In the genomic region with DNA sequence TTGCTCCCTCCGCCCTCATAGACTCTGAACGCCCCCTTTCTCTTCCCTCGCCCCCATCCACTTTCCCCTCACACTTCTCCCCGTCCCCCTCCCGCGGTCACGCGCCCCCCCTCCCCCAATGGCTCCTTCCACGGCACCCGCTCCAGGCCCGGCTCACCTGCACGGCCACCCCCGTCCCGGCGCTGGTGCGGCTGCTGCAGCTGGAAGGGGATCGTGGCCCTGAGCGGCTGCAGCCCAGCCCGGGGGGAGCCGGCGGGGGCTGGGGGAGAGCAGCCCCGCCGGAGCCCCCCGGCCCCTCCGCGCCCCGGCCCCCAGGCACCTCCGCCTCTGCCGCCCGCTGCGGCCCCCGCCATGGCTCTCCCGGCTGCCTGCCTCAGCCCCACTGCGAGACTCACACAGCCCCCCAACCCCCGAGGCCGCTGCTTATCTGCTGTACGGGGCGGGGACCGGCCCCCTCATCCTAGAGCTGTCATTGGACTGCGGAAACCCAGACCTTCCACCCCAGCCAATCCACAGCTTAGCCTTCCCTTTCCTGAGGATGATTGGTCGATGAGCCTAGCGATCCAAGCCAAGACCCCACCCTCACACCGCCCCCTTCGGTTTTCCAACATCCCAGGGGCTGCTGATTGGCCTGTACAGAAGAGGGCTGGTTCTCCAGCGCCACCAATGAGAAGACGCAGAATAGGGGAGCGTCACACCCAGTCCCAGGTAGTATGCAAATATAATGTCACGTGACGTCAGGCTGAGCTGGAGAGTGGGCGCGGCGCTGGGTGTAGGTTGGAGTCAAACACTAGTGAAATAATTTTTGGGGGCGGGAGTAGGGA, we compare ENCODE assay signal across 8 cellular contexts. TPM values are rescaled to one million over a fixed set of nuclear protein-coding genes. Genes with fewer than 3 reads are reported as not detected.
A peak's percentile ranks its signal among the peaks of the same experiment; 100 is the strongest.
DNase-seq lines count a peak whose midpoint lies in the region; ATAC-seq, FAIRE-seq and TF ChIP-seq lines count a peak whose summit lies in the region.

FAM117A (minus strand) TSS at position 397 of the 824 bp plus-strand sequence; CDS start at position 353, 44 bp downstream.

- dilution Hi-C loops in endothelial cell of umbilical vein (cut with MboI; ENCODE audit: extremely low pct_ligation_motif_present, low sequenced_read_pairs) = no loop called here

- POLR2A ChIA-PET in endothelial cell of umbilical vein (lab: Charles Lee) = interaction anchor here (0.6 to 2.9 kb wide), 20 partner anchors 11 to 301 kb away, joined by 3 to 39 read pairs (median 6); partner anchors contain the start of genes KAT7 and SLC35B1

- H2AFZ ChIP-seq in OCI-LY1 (ENCODE audit: low read length) = no peak within 1 kb of the TSS
- peak within 1 kb of the TSS; percentile 88 for H2AFZ ChIP-seq in endothelial cell of umbilical vein (ENCODE audit: low read depth, low read length)

- intact Hi-C loops in endothelial cell of umbilical vein (cut with micrococcal nuclease) = loop anchor here (1.0 kb wide), 3 partner anchors 11 to 56 kb away; partner anchors contain the start of gene KAT7

- peak; percentile 89 for DNase-seq in D721Med (ENCODE audit: insufficient read length, low spot score)
- DNase-seq in activated CD8-positive, alpha-beta memory T cell treated with anti-CD3 and anti-CD28 coated beads, Interleukin-2, amount 50 U/mL, for 24 hours (ENCODE audit: extremely low read depth) = peak; percentile 95
- DNase-seq in endothelial cell of umbilical vein (ENCODE audit: low read depth, low spot score) = peak; percentile 99
- peak; percentile 96 for DNase-seq in midbrain (lab: John Stamatoyannopoulos, UW)
- DNase-seq in stimulated activated CD8-positive, alpha-beta memory T cell treated with anti-CD3 and anti-CD28 coated beads, Interleukin-15, amount 100 ng/mL, for 48 hours (ENCODE audit: low read depth in 2 of 2) = peak; percentile 94 to 95

- BruUV-seq in endothelial cell of umbilical vein (replicated peaks; lab: Mats Ljungman, UMichigan) = no TSS peak

- H3K4me2 ChIP-seq in OCI-LY1 (ENCODE audit: low read length) = peak within 1 kb of the TSS; percentile 81
- peak within 1 kb of the TSS; percentile 92 for H3K4me2 ChIP-seq in endothelial cell of umbilical vein (ENCODE audit: insufficient read depth, low read length)

- H3F3A ChIP-seq in OCI-LY1 (ENCODE audit: insufficient read depth, low read length) = no peaks in the 10 kb centered on the region; the same call in 1 of the 2 replicates

- WGBS in HUES64 = under 1% methylated on average over 50 of the region's 53 CpGs

- TF ChIP-seq CTCF in D721Med (IDR thresholded peaks at IDR 0.05; ENCODE audit: insufficient read depth, missing control alignments) = no peak
- TF ChIP-seq CTCF in OCI-LY1 (IDR thresholded peaks at IDR 0.05; ENCODE audit: low read length) = no peak
- no peak for TF ChIP-seq CTCF in endothelial cell of umbilical vein (IDR thresholded peaks at IDR 0.05; ENCODE audit: extremely low read depth in 1 of 2, insufficient read depth in 1 of 2, low read depth in 1 of 2, low read length in 2 of 2)

- H3K9ac ChIP-seq in HUES64 (ENCODE audit: low read depth, low read length) (peak within 1 kb of the TSS; percentile 56), OCI-LY1 (ENCODE audit: low read length) (peak within 1 kb of the TSS; percentile 72), endothelial cell of umbilical vein (replicated peaks; ENCODE audit: extremely low read depth, insufficient read depth, low read length) (peak within 1 kb of the TSS; percentile 29)

- H3K4me3 ChIP-seq in HUES64 (ENCODE audit: low read length) (peak within 1 kb of the TSS; percentile 90), OCI-LY1 (ENCODE audit: low read depth, low read length, poor library complexity, severe bottlenecking) (peak within 1 kb of the TSS; percentile 80), endothelial cell of umbilical vein (replicated peaks in 1 of 3; ENCODE audit: insufficient read depth in 1 of 3, low read depth in 1 of 3, low read length in 3 of 3) (peak within 1 kb of the TSS; percentile 63 to 86 (median 67))

- FAIRE-seq in D721Med (lab: Jason Lieb, UNC) (no peak), endothelial cell of umbilical vein (lab: Jason Lieb, UNC) (peak; percentile 98)

- peaks cover 23% of the 10 kb centered on the region for H3K4me1 ChIP-seq in HUES64 (ENCODE audit: insufficient read depth, low read length)
- peaks cover 45% of the 10 kb centered on the region for H3K4me1 ChIP-seq in OCI-LY1 (ENCODE audit: insufficient read depth, low read length, severe bottlenecking)
- peaks cover 14% of the 10 kb centered on the region for H3K4me1 ChIP-seq in endothelial cell of umbilical vein (ENCODE audit: control insufficient read depth, extremely low read depth, insufficient read depth, low read length)

- H3K27me3 ChIP-seq in HUES64 (ENCODE audit: insufficient read depth, low read length) = peaks cover 11% of the 10 kb centered on the region
- H3K27me3 ChIP-seq in OCI-LY1 (ENCODE audit: insufficient read depth, low read length) = no peaks in the 10 kb centered on the region
- peaks cover 15 to 42% of the 10 kb centered on the region in 2 experiments for H3K27me3 ChIP-seq in endothelial cell of umbilical vein (ENCODE audit: control insufficient read depth in 2 of 2, insufficient read depth in 2 of 2, low read length in 2 of 2)

- H3K79me2 ChIP-seq in OCI-LY1 (ENCODE audit: insufficient read depth, low read length) (peaks cover 47% of the 10 kb centered on the region), endothelial cell of umbilical vein (ENCODE audit: control insufficient read depth, insufficient read depth, low read length) (no peaks in the 10 kb centered on the region)

- peak; percentile 87 for ATAC-seq in GM21515 (IDR thresholded peaks at IDR 0.05; ENCODE audit: unreplicated experiment)

- H3K9me3 ChIP-seq in HUES64 (ENCODE audit: insufficient read depth, low read depth, low read length) (no peaks in the 10 kb centered on the region), OCI-LY1 (ENCODE audit: low read length) (peaks cover 6% of the 10 kb centered on the region), endothelial cell of umbilical vein (replicated peaks; ENCODE audit: control insufficient read depth, insufficient read depth, low read length) (no peaks in the 10 kb centered on the region)

- H4K20me1 ChIP-seq in OCI-LY1 (ENCODE audit: insufficient read depth, low read length) = no peaks in the 10 kb centered on the region
- no peaks in the 10 kb centered on the region for H4K20me1 ChIP-seq in endothelial cell of umbilical vein (replicated peaks; ENCODE audit: control insufficient read depth, extremely low read depth, insufficient read depth, low read length)

- no peaks in the 10 kb centered on the region for H3K9me2 ChIP-seq in OCI-LY1 (ENCODE audit: low read depth, low read length)

- no peaks in the 10 kb centered on the region for H3K9me1 ChIP-seq in endothelial cell of umbilical vein (replicated peaks; ENCODE audit: control insufficient read depth, extremely low read depth, insufficient read depth, low read length)

- H3K36me3 ChIP-seq in HUES64 (ENCODE audit: insufficient read depth, low read length) (no peaks in the 10 kb centered on the region), OCI-LY1 (ENCODE audit: insufficient read depth, low read length) (peaks cover 7% of the 10 kb centered on the region), endothelial cell of umbilical vein (ENCODE audit: control insufficient read depth in 2 of 2, extremely low read depth in 1 of 2, insufficient read depth in 2 of 2, low read length in 2 of 2) (no peaks in the 10 kb centered on the region)

- peak; percentile 54 for TF ChIP-seq POLR2A in endothelial cell of umbilical vein (IDR thresholded peaks at IDR 0.05; ENCODE audit: low read depth, low read length)

- H3K27ac ChIP-seq in HUES64 (ENCODE audit: low read depth, low read length) = no peak within 1 kb of the TSS
- peak within 1 kb of the TSS; percentile 76 for H3K27ac ChIP-seq in OCI-LY1 (ENCODE audit: low read depth, low read length, poor library complexity, severe bottlenecking)
- H3K27ac ChIP-seq in endothelial cell of umbilical vein (ENCODE audit: insufficient read depth, low read depth, low read length) = no peak within 1 kb of the TSS

- CTCF ChIA-PET in endothelial cell of umbilical vein (lab: Charles Lee) = interaction anchor here (0.8 to 3.4 kb wide), 16 partner anchors 10 to 233 kb away, joined by 3 to 22 read pairs (median 4); partner anchors contain the start of genes KAT7 and SLC35B1

TF ChIP-seq in endothelial cell of umbilical vein, 7 proteins besides CTCF, POLR2A, EP300 and RAD21:
- TF ChIP-seq POLR2AphosphoS5 (IDR thresholded peaks at IDR 0.05; ENCODE audit: insufficient read depth, low read depth, low read length) (peak; percentile 70), GATA2 (IDR thresholded peaks at IDR 0.05; ENCODE audit: insufficient read depth, insufficient read length, low read depth, low read length) (no peak)

RNA-seq across cellular contexts. Expression of gene FAM117A, which starts in this region (rescaled TPM):
- polyA plus RNA-seq in HUES64 (2013, experiment 1 of 2) = 19.7 TPM
- polyA plus RNA-seq in HUES64 (2013, experiment 2 of 2) = 23.4 TPM
- total RNA-seq in endothelial cell of umbilical vein = 10.4 and 12.2 TPM in 2 replicates
- polyA plus RNA-seq in endothelial cell of umbilical vein = 24.1 and 27.2 TPM in 2 replicates
- 19.4 and 21.5 TPM in 2 replicates for polyA plus RNA-seq in endothelial cell of umbilical vein (2011; cell fraction: cytosol; rRNA removed)
- polyA plus RNA-seq in endothelial cell of umbilical vein (2011; cell fraction: nucleus; rRNA removed) = 14.2 and 20.0 TPM in 2 replicates
- 4.6 and 6.6 TPM in 2 replicates for polyA plus RNA-seq in endothelial cell of umbilical vein (2012)
- 17.4 and 19.0 TPM in 2 replicates for polyA minus RNA-seq in endothelial cell of umbilical vein
- not detected for polyA minus RNA-seq in endothelial cell of umbilical vein (2011; cell fraction: cytosol; rRNA and poly(A)+ RNA removed)
- polyA minus RNA-seq in endothelial cell of umbilical vein (2011; cell fraction: nucleus; rRNA and poly(A)+ RNA removed) = 5.7 and 8.5 TPM in 2 replicates
